In the genomic region with DNA sequence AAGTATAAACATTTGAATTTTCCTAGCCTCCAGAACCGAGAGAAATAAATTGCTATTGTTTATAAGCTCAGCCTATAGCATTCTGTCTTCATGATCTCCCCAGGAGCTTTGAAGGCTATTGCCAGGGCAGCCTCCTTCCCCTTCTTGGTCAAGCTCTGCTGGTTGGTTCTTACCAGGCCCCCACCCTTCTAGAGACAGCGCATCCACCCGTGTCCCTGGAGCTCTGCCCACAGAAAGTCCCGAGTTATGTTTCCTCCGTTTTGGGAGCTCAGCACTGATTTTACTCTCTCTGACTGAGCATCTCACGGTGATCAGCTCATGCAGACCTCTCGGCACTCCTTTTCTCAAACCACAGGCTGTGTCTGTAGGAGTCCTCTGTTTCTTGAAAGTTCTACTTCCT, we compare ENCODE assay signal across 16 cellular contexts.
DNase-seq lines count a peak whose midpoint lies in the region; ATAC-seq and TF ChIP-seq lines count a peak whose summit lies in the region.
"Had no signal": no experiment of that assay in that cellular context is flagged by ENCODE, and none has a peak within 500 bp of the region (broad histone marks: within the 10 kb centered on the region; RNA-seq: fewer than 3 reads in every experiment).

No MANE protein-coding gene starts in this region.

- H3K9ac ChIP-seq in mesenchymal stem cell (ENCODE audit: low read length), result no peak overlapping the region
- no peak overlapping the region for H3K9ac ChIP-seq in GM23248

- peaks cover 93% of the 10 kb centered on the region for H3K36me3 Mint-ChIP-seq in activated B cell treated with CpG ODN at 0.5 μM for 24 hours (ENCODE audit: low read depth)
- no peaks in the 10 kb centered on the region for H3K36me3 Mint-ChIP-seq in MCF 10A (ENCODE audit: insufficient read depth, unreplicated experiment)

- H3K23ac ChIP-seq in mesenchymal stem cell (ENCODE audit: low read length in 2 of 2), result no peak overlapping the region

- no peaks in the 10 kb centered on the region for H3K79me1 ChIP-seq in mesenchymal stem cell (replicated peaks; ENCODE audit: low read length, poor library complexity, severe bottlenecking)

- no peak overlapping the region for H2AFZ ChIP-seq in mesenchymal stem cell (ENCODE audit: low read depth, low read length)
- H2AFZ ChIP-seq in GM23248, result no peak overlapping the region

- peak overlapping the region; percentile 57 for H2BK15ac ChIP-seq in mesenchymal stem cell (ENCODE audit: low read depth, poor library complexity, severe bottlenecking)

- no peaks in the 10 kb centered on the region for H4K20me1 ChIP-seq in GM23248 (ENCODE audit: insufficient read depth)

- H3F3A ChIP-seq in GM23248 (ENCODE audit: insufficient read depth), result no peaks in the 10 kb centered on the region

- 95% methylated on average over 7 of the region's 7 CpGs for WGBS in mesenchymal stem cell
- 70 to 76% methylated on average over 7 of the region's 7 CpGs for WGBS in testis, 2 donors
- 18 to 21% methylated on average over 7 of the region's 7 CpGs for WGBS in GM23248 (ENCODE audit: low coverage in 1 of 2, low lambda C conversion rate in 2 of 2, missing lambda C conversion rate in 2 of 2), 2 experiments

- no peak overlapping the region for H3K18ac ChIP-seq in mesenchymal stem cell (ENCODE audit: low read depth in 1 of 2, low read length in 2 of 2)

- no peak for TF ChIP-seq POLR2A in testis (IDR thresholded peaks at IDR 0.05)

- H3K9me3 ChIP-seq in mesenchymal stem cell (ENCODE audit: control insufficient read depth, low read length) (peaks cover 5% of the 10 kb centered on the region), testis (no peaks in the 10 kb centered on the region), GM23248 (ENCODE audit: low read depth) (no peaks in the 10 kb centered on the region)
- H3K9me3 ChIP-seq: colonic mucosa had no signal

- peak overlapping the region; percentile 87 for H3K27ac Mint-ChIP-seq in activated B cell treated with CpG ODN at 0.5 μM for 24 hours
- no peak overlapping the region for H3K27ac Mint-ChIP-seq in MCF 10A (ENCODE audit: low read depth, unreplicated experiment)
- H3K27ac Mint-ChIP-seq: activated naive CD4-positive, alpha-beta T cell treated with anti-CD3 and anti-CD28 coated beads for 36 hours had no signal

- no peak for ATAC-seq in activated B cell treated with CpG ODN at 0.5 μM for 24 hours (ENCODE audit: low read depth)
- ATAC-seq: left lobe of liver, Panc1 had no signal

- H3K9me3 Mint-ChIP-seq in activated B cell treated with CpG ODN at 0.5 μM for 24 hours (peaks cover 6% of the 10 kb centered on the region), MCF 10A (ENCODE audit: unreplicated experiment) (peaks cover 10% of the 10 kb centered on the region)

- DNase-seq in GM06990 (ENCODE audit: extremely low read depth, insufficient read length), result peak; percentile 46
- no peak for DNase-seq in activated B cell treated with CpG ODN at 0.5 μM for 24 hours
- DNase-seq in mesenchymal stem cell, result no peak
- DNase-seq in testis, result peak; percentile 74
- DNase-seq in MCF 10A (ENCODE audit: unreplicated experiment), result no peak
- no peak for DNase-seq in NCI-H774 (lab: John Stamatoyannopoulos, UW)
- DNase-seq in GM23248, result no peak
- DNase-seq: activated CD4-positive, alpha-beta T cell treated with anti-CD3 and anti-CD28 coated beads for 1 hour; activated naive CD4-positive, alpha-beta T cell treated with anti-CD3 and anti-CD28 coated beads for 36 hours; AML-193; colonic mucosa; NCI-H1417 treated with DMSO at 0.1 percent for 48 hours had no signal

- H3K14ac ChIP-seq in mesenchymal stem cell (ENCODE audit: low read length in 2 of 2), result no peak overlapping the region

- H3K27me3 Mint-ChIP-seq in activated B cell treated with CpG ODN at 0.5 μM for 24 hours (peaks cover 3% of the 10 kb centered on the region), MCF 10A (ENCODE audit: insufficient read depth, unreplicated experiment) (no peaks in the 10 kb centered on the region)
- H3K27me3 Mint-ChIP-seq: stimulated activated naive CD8-positive, alpha-beta T cell treated with anti-CD3 and anti-CD28 coated beads, Interleukin-15, Interleukin-2, amounts not matched to agents 100 ng/mL and 50 ng/mL, for 24 hours had no signal

- H3K27ac ChIP-seq in mesenchymal stem cell (ENCODE audit: low read length, poor library complexity, severe bottlenecking) (no peak overlapping the region), testis (no peak overlapping the region), GM23248 (no peak overlapping the region)
- H3K27ac ChIP-seq: colonic mucosa, SK-N-MC had no signal

- peak overlapping the region; percentile 33 for H3K4me3 Mint-ChIP-seq in activated B cell treated with CpG ODN at 0.5 μM for 24 hours
- no peak overlapping the region for H3K4me3 Mint-ChIP-seq in MCF 10A (ENCODE audit: unreplicated experiment)
- H3K4me3 Mint-ChIP-seq: activated naive CD4-positive, alpha-beta T cell treated with anti-CD3 and anti-CD28 coated beads for 36 hours; stimulated activated naive CD8-positive, alpha-beta T cell treated with anti-CD3 and anti-CD28 coated beads, Interleukin-15, Interleukin-2, amounts not matched to agents 100 ng/mL and 50 ng/mL, for 24 hours had no signal

- intact Hi-C loops in activated B cell treated with CpG ODN at 0.5 μM for 24 hours (cut with micrococcal nuclease) (loop anchor here (5.0 to 10.0 kb wide), 3 partner anchors 34 to 1232 kb away; no protein-coding TSS in a partner anchor), testis (cut with DNase I; ENCODE audit: low total_unique reads) (no loop called here), MCF 10A (cut with micrococcal nuclease) (no loop called here)

- H4K91ac ChIP-seq in mesenchymal stem cell (ENCODE audit: low read length), result no peak overlapping the region

- BruUV-seq in MCF 10A (replicated peaks; lab: Mats Ljungman, UMichigan), result no TSS peak

- no peak overlapping the region for H4K8ac ChIP-seq in mesenchymal stem cell (ENCODE audit: low read length)

- no peaks in the 10 kb centered on the region; the same call in 1 of the 2 replicates for H3K9me2 ChIP-seq in GM23248 (ENCODE audit: insufficient read depth)

- H3K4me2 ChIP-seq in mesenchymal stem cell (ENCODE audit: low read length, poor library complexity, severe bottlenecking), result no peak overlapping the region
- no peak overlapping the region for H3K4me2 ChIP-seq in GM23248 (ENCODE audit: unreplicated experiment)

- no peak overlapping the region for H3K4ac ChIP-seq in mesenchymal stem cell (ENCODE audit: low read depth in 1 of 2, low read length in 2 of 2)

- H3K36me3 ChIP-seq in GM06990 (ENCODE audit: control insufficient read depth, insufficient read depth, low read length) (peaks cover 22% of the 10 kb centered on the region), mesenchymal stem cell (ENCODE audit: control insufficient read depth in 1 of 2, insufficient read depth in 2 of 2, low read depth in 1 of 2, low read length in 2 of 2) (no peaks in the 10 kb centered on the region), testis (ENCODE audit: low read depth, missing control alignments) (no peaks in the 10 kb centered on the region), GM23248 (ENCODE audit: low read depth) (no peaks in the 10 kb centered on the region)
- H3K36me3 ChIP-seq: colonic mucosa had no signal

- POLR2A ChIA-PET in activated B cell treated with CpG ODN at 0.5 μM for 24 hours (lab: Charles Lee), result interaction anchor here (0.7 to 2.2 kb wide), 4 partner anchors 13 to 285 kb away, joined by 3 to 15 read pairs (median 10); a partner anchor contains a TSS
- POLR2A ChIA-PET in MCF 10A (lab: Yijun Ruan, JAX), result interaction anchor here (0.6 to 1.3 kb wide), 2 partner anchors 41 to 111 kb away, joined by 3 to 4 read pairs; no protein-coding TSS in a partner anchor

- TF ChIP-seq CTCF in GM06990 (IDR thresholded peaks at IDR 0.05; ENCODE audit: insufficient read depth, low read length, poor library complexity, severe bottlenecking) (no peak), activated B cell treated with CpG ODN at 0.5 μM for 24 hours (IDR thresholded peaks at IDR 0.05) (no peak), testis (IDR thresholded peaks at IDR 0.05) (no peak), MCF 10A (IDR thresholded peaks at IDR 0.05; ENCODE audit: unreplicated experiment) (no peak)

- H3K4me1 ChIP-seq in mesenchymal stem cell (ENCODE audit: control insufficient read depth, insufficient read depth, low read depth, low read length) (peaks cover 2% of the 10 kb centered on the region), testis (no peaks in the 10 kb centered on the region), GM23248 (ENCODE audit: insufficient read depth) (no peaks in the 10 kb centered on the region)
- H3K4me1 ChIP-seq: colonic mucosa had no signal

- H3K4me1 Mint-ChIP-seq in activated B cell treated with CpG ODN at 0.5 μM for 24 hours, result peaks cover 33% of the 10 kb centered on the region
- H3K4me1 Mint-ChIP-seq in MCF 10A (ENCODE audit: insufficient read depth, unreplicated experiment), result peaks cover 7% of the 10 kb centered on the region

- CTCF ChIA-PET in activated B cell treated with CpG ODN at 0.5 μM for 24 hours (lab: Charles Lee), result interaction anchor here (0.9 to 3.8 kb wide), 4 partner anchors 14 to 257 kb away, joined by 3 to 27 read pairs (median 4); no protein-coding TSS in a partner anchor
- CTCF ChIA-PET in MCF 10A (lab: Yijun Ruan, JAX), result interaction anchor here (0.8 to 3.1 kb wide), 7 partner anchors 10 to 257 kb away, joined by 3 to 14 read pairs (median 3); no protein-coding TSS in a partner anchor

- H2BK5ac ChIP-seq in mesenchymal stem cell (ENCODE audit: low read depth, low read length, poor library complexity, severe bottlenecking), result no peak overlapping the region

- no peaks in the 10 kb centered on the region for H3K79me2 ChIP-seq in GM23248 (ENCODE audit: insufficient read depth)

- H2AK5ac ChIP-seq in mesenchymal stem cell (ENCODE audit: low read length, severe bottlenecking), result no peak overlapping the region

- no peak overlapping the region for H2BK12ac ChIP-seq in mesenchymal stem cell (ENCODE audit: low read length in 2 of 2)

- H3K4me3 ChIP-seq in GM06990 (replicated peaks; ENCODE audit: low read depth, low read length) (no peak overlapping the region), mesenchymal stem cell (ENCODE audit: insufficient read depth in 1 of 2, low read depth in 1 of 2, low read length in 2 of 2) (no peak overlapping the region), testis (no peak overlapping the region), GM23248 (no peak overlapping the region)
- H3K4me3 ChIP-seq: colonic mucosa, SK-N-MC had no signal

- H3K27me3 ChIP-seq in GM06990 (replicated peaks; ENCODE audit: control insufficient read depth, insufficient read depth, low read length), result no peaks in the 10 kb centered on the region
- H3K27me3 ChIP-seq in mesenchymal stem cell (ENCODE audit: control insufficient read depth in 1 of 2, insufficient read depth in 1 of 2, low read length in 2 of 2), result peaks cover 0 to 45% of the 10 kb centered on the region in 2 experiments
- no peaks in the 10 kb centered on the region for H3K27me3 ChIP-seq in testis
- peaks cover 43% of the 10 kb centered on the region for H3K27me3 ChIP-seq in GM23248 (replicated peaks; ENCODE audit: insufficient read depth)
- H3K27me3 ChIP-seq: colonic mucosa had no signal

- in situ Hi-C loops in GM23248 (cut with MboI), result no loop called here

- H2BK120ac ChIP-seq in mesenchymal stem cell (ENCODE audit: low read depth, low read length), result no peak overlapping the region

Comparison
In these comparisons a context has a peak if more than half of its experiments do, and no peak if none do; other contexts are left out.
1. DNase-seq: peak in GM06990 (single experiment) and testis (single experiment); none in activated B cell treated with CpG ODN at 0.5 μM for 24 hours (single experiment), mesenchymal stem cell (single experiment), MCF 10A (single experiment), NCI-H774 (single experiment) and GM23248 (single experiment).